Comparison of ENCODE assay signal across 1 cellular context in the genomic region with DNA sequence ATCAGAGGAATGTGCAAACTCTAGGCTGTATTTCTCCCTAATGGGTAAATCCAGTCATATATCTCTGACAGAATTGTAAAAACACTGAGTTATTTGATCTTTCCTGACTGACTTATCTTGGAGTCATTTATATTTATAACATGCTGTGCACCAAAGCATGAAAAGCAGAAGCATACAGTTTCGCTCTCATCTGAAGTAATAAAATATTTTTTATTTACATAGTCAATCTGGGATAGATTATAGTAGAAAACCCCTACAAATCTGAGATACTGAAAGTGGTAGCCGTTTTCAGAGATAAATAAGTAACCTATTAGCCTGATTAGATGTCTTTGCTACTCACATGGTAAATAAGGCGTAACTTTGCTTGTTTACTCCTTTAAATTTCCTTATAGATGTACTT.
TF ChIP-seq lines count a peak whose summit lies in the region.

No MANE protein-coding gene starts in this region.

TF ChIP-seq in GM12878, 131 proteins besides CTCF, POLR2A, EP300 and RAD21 (continued from another document):
- TF ChIP-seq, protein P1, sequence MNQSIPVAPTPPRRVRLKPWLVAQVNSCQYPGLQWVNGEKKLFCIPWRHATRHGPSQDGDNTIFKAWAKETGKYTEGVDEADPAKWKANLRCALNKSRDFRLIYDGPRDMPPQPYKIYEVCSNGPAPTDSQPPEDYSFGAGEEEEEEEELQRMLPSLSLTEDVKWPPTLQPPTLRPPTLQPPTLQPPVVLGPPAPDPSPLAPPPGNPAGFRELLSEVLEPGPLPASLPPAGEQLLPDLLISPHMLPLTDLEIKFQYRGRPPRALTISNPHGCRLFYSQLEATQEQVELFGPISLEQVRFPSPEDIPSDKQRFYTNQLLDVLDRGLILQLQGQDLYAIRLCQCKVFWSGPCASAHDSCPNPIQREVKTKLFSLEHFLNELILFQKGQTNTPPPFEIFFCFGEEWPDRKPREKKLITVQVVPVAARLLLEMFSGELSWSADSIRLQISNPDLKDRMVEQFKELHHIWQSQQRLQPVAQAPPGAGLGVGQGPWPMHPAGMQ (IDR thresholded peaks at IDR 0.05; ENCODE audit: borderline replicate concordance), result no peak
- TF ChIP-seq, protein P2, sequence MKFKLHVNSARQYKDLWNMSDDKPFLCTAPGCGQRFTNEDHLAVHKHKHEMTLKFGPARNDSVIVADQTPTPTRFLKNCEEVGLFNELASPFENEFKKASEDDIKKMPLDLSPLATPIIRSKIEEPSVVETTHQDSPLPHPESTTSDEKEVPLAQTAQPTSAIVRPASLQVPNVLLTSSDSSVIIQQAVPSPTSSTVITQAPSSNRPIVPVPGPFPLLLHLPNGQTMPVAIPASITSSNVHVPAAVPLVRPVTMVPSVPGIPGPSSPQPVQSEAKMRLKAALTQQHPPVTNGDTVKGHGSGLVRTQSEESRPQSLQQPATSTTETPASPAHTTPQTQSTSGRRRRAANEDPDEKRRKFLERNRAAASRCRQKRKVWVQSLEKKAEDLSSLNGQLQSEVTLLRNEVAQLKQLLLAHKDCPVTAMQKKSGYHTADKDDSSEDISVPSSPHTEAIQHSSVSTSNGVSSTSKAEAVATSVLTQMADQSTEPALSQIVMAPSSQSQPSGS (IDR thresholded peaks at IDR 0.05; ENCODE audit: low read length), result no peak
- TF ChIP-seq MEF2A (IDR thresholded peaks at IDR 0.05; ENCODE audit: insufficient read depth, low read depth, low read length), result peak; percentile 60; the same call in 1 of the 2 replicates
- TF ChIP-seq CHD2 (IDR thresholded peaks at IDR 0.05; ENCODE audit: borderline replicate concordance, low read depth, low read length), result no peak
- no peak for TF ChIP-seq FOXM1 (IDR thresholded peaks at IDR 0.05; ENCODE audit: low read depth, low read length)
- no peak for TF ChIP-seq BMI1 (IDR thresholded peaks at IDR 0.05; ENCODE audit: borderline replicate concordance)
- TF ChIP-seq MTA2 (IDR thresholded peaks at IDR 0.05; ENCODE audit: low read depth), result peak; percentile 90
- no peak for TF ChIP-seq HDAC6 (IDR thresholded peaks at IDR 0.05; ENCODE audit: unreplicated experiment)
- TF ChIP-seq, protein P3, sequence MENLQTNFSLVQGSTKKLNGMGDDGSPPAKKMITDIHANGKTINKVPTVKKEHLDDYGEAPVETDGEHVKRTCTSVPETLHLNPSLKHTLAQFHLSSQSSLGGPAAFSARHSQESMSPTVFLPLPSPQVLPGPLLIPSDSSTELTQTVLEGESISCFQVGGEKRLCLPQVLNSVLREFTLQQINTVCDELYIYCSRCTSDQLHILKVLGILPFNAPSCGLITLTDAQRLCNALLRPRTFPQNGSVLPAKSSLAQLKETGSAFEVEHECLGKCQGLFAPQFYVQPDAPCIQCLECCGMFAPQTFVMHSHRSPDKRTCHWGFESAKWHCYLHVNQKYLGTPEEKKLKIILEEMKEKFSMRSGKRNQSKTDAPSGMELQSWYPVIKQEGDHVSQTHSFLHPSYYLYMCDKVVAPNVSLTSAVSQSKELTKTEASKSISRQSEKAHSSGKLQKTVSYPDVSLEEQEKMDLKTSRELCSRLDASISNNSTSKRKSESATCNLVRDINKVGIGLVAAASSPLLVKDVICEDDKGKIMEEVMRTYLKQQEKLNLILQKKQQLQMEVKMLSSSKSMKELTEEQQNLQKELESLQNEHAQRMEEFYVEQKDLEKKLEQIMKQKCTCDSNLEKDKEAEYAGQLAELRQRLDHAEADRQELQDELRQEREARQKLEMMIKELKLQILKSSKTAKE (IDR thresholded peaks at IDR 0.05; ENCODE audit: low read depth, poor library complexity, severe bottlenecking), result peak; percentile 44
- TF ChIP-seq SIN3A (IDR thresholded peaks at IDR 0.05; ENCODE audit: low read depth, low read length), result no peak
- TF ChIP-seq NR2F1 (conservative IDR thresholded peaks at IDR 0.05), result no peak; the same call in 1 of the 2 replicates
- TF ChIP-seq, protein P4, sequence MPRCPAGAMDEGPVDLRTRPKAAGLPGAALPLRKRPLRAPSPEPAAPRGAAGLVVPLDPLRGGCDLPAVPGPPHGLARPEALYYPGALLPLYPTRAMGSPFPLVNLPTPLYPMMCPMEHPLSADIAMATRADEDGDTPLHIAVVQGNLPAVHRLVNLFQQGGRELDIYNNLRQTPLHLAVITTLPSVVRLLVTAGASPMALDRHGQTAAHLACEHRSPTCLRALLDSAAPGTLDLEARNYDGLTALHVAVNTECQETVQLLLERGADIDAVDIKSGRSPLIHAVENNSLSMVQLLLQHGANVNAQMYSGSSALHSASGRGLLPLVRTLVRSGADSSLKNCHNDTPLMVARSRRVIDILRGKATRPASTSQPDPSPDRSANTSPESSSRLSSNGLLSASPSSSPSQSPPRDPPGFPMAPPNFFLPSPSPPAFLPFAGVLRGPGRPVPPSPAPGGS (IDR thresholded peaks at IDR 0.05; ENCODE audit: borderline replicate concordance, insufficient read depth, low read depth, low read length, poor library complexity, severe bottlenecking), result no peak
- TF ChIP-seq RELA (IDR thresholded peaks at IDR 0.05; ENCODE audit: borderline replicate concordance, partially characterized antibody), result no peak
- TF ChIP-seq, protein P5, sequence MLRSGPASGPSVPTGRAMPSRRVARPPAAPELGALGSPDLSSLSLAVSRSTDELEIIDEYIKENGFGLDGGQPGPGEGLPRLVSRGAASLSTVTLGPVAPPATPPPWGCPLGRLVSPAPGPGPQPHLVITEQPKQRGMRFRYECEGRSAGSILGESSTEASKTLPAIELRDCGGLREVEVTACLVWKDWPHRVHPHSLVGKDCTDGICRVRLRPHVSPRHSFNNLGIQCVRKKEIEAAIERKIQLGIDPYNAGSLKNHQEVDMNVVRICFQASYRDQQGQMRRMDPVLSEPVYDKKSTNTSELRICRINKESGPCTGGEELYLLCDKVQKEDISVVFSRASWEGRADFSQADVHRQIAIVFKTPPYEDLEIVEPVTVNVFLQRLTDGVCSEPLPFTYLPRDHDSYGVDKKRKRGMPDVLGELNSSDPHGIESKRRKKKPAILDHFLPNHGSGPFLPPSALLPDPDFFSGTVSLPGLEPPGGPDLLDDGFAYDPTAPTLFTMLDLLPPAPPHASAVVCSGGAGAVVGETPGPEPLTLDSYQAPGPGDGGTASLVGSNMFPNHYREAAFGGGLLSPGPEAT (IDR thresholded peaks at IDR 0.05; ENCODE audit: low read depth), result peak; percentile 64
- peak; percentile 24; the same call in 1 of the 2 replicates for TF ChIP-seq JUNB (IDR thresholded peaks at IDR 0.05)
